Comparison of ENCODE assay signal across 17 cellular contexts in genomic region chr10:964321-964987, GRCh38.
"Had no signal": no experiment of that assay in that cellular context is flagged by ENCODE, and none has a peak within 500 bp of the region (broad histone marks: within the 10 kb centered on the region; RNA-seq: fewer than 3 reads in every experiment).

No MANE protein-coding gene starts in this region.

- H3K4me1 ChIP-seq: breast epithelium, left ventricle myocardium inferior, pancreas, sigmoid colon, spleen, tibial nerve, vagina had no signal

- H3K36me3 ChIP-seq: breast epithelium, left ventricle myocardium inferior, pancreas, sigmoid colon, spleen, tibial nerve, vagina had no signal

- H3K27me3 ChIP-seq: breast epithelium, pancreas, sigmoid colon, tibial nerve, vagina had no signal

- H3K27ac ChIP-seq: breast epithelium, left ventricle myocardium inferior, pancreas, sigmoid colon, spleen, tibial nerve, vagina had no signal

- H3K9me3 ChIP-seq: breast epithelium, pancreas, sigmoid colon, spleen, vagina had no signal

- DNase-seq: activated CD4-positive, alpha-beta T cell treated with anti-CD3 and anti-CD28 coated beads, Interleukin-2, amount 10 ng/mL, durations not matched to agents 7 days and 5 days; activated CD8-positive, alpha-beta memory T cell treated with anti-CD3 and anti-CD28 coated beads, Interleukin-2, amount 50 U/mL, for 4 hours; activated T-cell treated with anti-CD3 and anti-CD28 coated beads, Interleukin-2, amount 50 U/mL, for 4 hours; effector CD4-positive, alpha-beta T cell; foreskin melanocyte; kidney glomerular epithelial cell; left ventricle myocardium inferior; naive B cell; pancreas; sigmoid colon; spleen; stimulated activated naive CD4-positive, alpha-beta T cell; substantia nigra had no signal

- H3K4me3 ChIP-seq: breast epithelium, left ventricle myocardium inferior, pancreas, sigmoid colon, spleen, tibial nerve, vagina had no signal

- ATAC-seq: activated CD4-positive, CD25-positive, alpha-beta regulatory T cell treated with anti-CD3 and anti-CD28 coated beads, Interleukin-2, amount 50 U/mL, for 24 hours; pancreas had no signal
